24 cellular contexts compared by ENCODE assay signal in the genomic region with DNA sequence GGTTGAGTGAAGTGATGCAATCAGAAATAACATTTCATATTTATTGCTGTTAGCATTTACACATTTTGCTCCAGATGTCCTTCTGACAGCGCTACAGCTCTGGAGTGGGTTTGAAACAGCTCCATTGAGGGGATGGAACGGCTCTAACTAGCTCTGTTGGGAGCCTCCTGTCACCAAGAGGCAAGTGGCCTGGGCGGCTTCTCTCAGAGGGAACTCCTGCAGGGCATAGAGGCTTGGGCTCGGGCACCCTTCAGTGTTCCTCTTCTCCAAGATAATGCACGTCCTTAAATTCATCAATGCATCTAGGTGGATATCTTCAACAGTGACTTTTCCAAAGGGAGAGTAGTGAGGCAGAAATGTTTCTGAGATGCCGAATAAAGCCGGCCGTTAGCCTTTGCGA.
"Had no signal": no experiment of that assay in that cellular context is flagged by ENCODE, and none has a peak within 500 bp of the region (broad histone marks: within the 10 kb centered on the region; RNA-seq: fewer than 3 reads in every experiment).

No MANE protein-coding gene starts in this region.

- H3K9me3 Mint-ChIP-seq: mesothelial cell of epicardium, neural crest cell had no signal

- H3K36me3 Mint-ChIP-seq: memory B cell, mesothelial cell of epicardium, natural killer cell had no signal

- H3K4me1 Mint-ChIP-seq: memory B cell, mesothelial cell of epicardium, natural killer cell, neural crest cell had no signal

- H3K4me2 ChIP-seq: hepatocyte had no signal

- H3K27me3 Mint-ChIP-seq: memory B cell had no signal

- H3K9me3 ChIP-seq: ovary, right atrium auricular region, sigmoid colon, stomach, thoracic aorta, transverse colon had no signal

- DNase-seq: cortex of kidney; dorsolateral prefrontal cortex; effector CD8-positive, alpha-beta T cell; foreskin melanocyte; head of caudate nucleus; islet precursor cell; natural killer cell; nucleus accumbens; ovary; sigmoid colon; stimulated activated CD4-positive, alpha-beta T cell treated with anti-CD3 and anti-CD28 coated beads, Interleukin-2, amount 100 ng/mL, for 24 hours; stimulated activated CD4-positive, alpha-beta T cell treated with anti-CD3 and anti-CD28 coated beads, Interleukin-4, amount 100 ng/mL, for 4 hours; stimulated activated naive CD4-positive, alpha-beta T cell; stomach; substantia nigra; transverse colon had no signal

- H3K79me2 ChIP-seq: hepatocyte had no signal

- H3K36me3 ChIP-seq: ovary, right atrium auricular region, sigmoid colon, stomach, thoracic aorta, transverse colon had no signal

- H3K27ac Mint-ChIP-seq: memory B cell, mesothelial cell of epicardium, natural killer cell had no signal

- H3K4me3 ChIP-seq: dorsolateral prefrontal cortex, hepatocyte, ovary, right atrium auricular region, sigmoid colon, skin epidermis, stomach, thoracic aorta, transverse colon had no signal

- H3K4me1 ChIP-seq: right atrium auricular region, stomach, transverse colon had no signal

- H3K4me3 Mint-ChIP-seq: memory B cell, mesothelial cell of epicardium, natural killer cell, neural crest cell had no signal

- H3K27me3 ChIP-seq: dorsolateral prefrontal cortex, hepatocyte, ovary, right atrium auricular region, sigmoid colon, stomach, transverse colon had no signal

- ATAC-seq: left lobe of liver, natural killer cell had no signal

- H2AFZ ChIP-seq: hepatocyte had no signal

- H3K27ac ChIP-seq: dorsolateral prefrontal cortex, hepatocyte, ovary, right atrium auricular region, sigmoid colon, skin epidermis, stomach, thoracic aorta, transverse colon had no signal
